Comparison of ENCODE assay signal across 1 cellular context in genomic region chr7:129188372-129188891, GRCh38.
TF ChIP-seq lines count a peak whose summit lies in the region.

SMO (plus strand) TSS chr7:129188633; CDS start chr7:129189152, 519 bp downstream.

TF ChIP-seq in HepG2, 621 proteins besides CTCF, POLR2A, EP300 and RAD21 (continued from another document and continues in another):
- no peak for TF ChIP-seq PTBP1 (IDR thresholded peaks at IDR 0.05; ENCODE audit: low read depth, low read length, poor library complexity, severe bottlenecking)
- no peak; the same call in 1 of the 2 replicates for TF ChIP-seq RFXAP (CRISPR knock-in tag; IDR thresholded peaks at IDR 0.05; ENCODE audit: borderline replicate concordance)
- peak; percentile 70 for TF ChIP-seq MAX (IDR thresholded peaks at IDR 0.05)
- TF ChIP-seq ZNF768 (CRISPR knock-in tag; IDR thresholded peaks at IDR 0.05), result peak; percentile 64; the same call in 1 of the 2 replicates
- TF ChIP-seq ZNF17 (CRISPR knock-in tag; IDR thresholded peaks at IDR 0.05), result no peak
- TF ChIP-seq PBX3 (CRISPR knock-in tag; IDR thresholded peaks at IDR 0.05; ENCODE audit: borderline replicate concordance), result no peak
- no peak for TF ChIP-seq FOXP1 (IDR thresholded peaks at IDR 0.05)
- no peak for TF ChIP-seq FOXP1 (CRISPR knock-in tag; IDR thresholded peaks at IDR 0.05)
- 0 out of 2 replicates have a peak, but pooled peaks have one; percentile 38 for TF ChIP-seq HMGXB3 (CRISPR knock-in tag; IDR thresholded peaks at IDR 0.05; ENCODE audit: borderline replicate concordance)
- no peak for TF ChIP-seq POGZ (CRISPR knock-in tag; IDR thresholded peaks at IDR 0.05)
- no peak for TF ChIP-seq SYNCRIP (IDR thresholded peaks at IDR 0.05; ENCODE audit: insufficient read depth, low read depth, low read length)
- TF ChIP-seq HOXA3 (CRISPR knock-in tag; IDR thresholded peaks at IDR 0.05), result peak; percentile 44
- no peak for TF ChIP-seq AHDC1 (CRISPR knock-in tag; IDR thresholded peaks at IDR 0.05; ENCODE audit: borderline replicate concordance)
- TF ChIP-seq ZNF30 (CRISPR knock-in tag; IDR thresholded peaks at IDR 0.05), result no peak
- peak; percentile 28; the same call in 1 of the 2 replicates for TF ChIP-seq ZBTB7B (CRISPR knock-in tag; IDR thresholded peaks at IDR 0.05)
- TF ChIP-seq JDP2 (CRISPR knock-in tag; IDR thresholded peaks at IDR 0.05; ENCODE audit: borderline replicate concordance), result no peak
- no peak for TF ChIP-seq GPN1 (CRISPR knock-in tag; IDR thresholded peaks at IDR 0.05; ENCODE audit: borderline replicate concordance)
- no peak for TF ChIP-seq CHD2 (IDR thresholded peaks at IDR 0.05; ENCODE audit: low read depth, low read length)
- no peak for TF ChIP-seq ZNF709 (CRISPR knock-in tag; IDR thresholded peaks at IDR 0.05)
- no peak for TF ChIP-seq NAIF1 (CRISPR knock-in tag; IDR thresholded peaks at IDR 0.05; ENCODE audit: borderline replicate concordance)
- 0 out of 2 replicates have a peak, but pooled peaks have one; percentile 38 for TF ChIP-seq DMAP1 (CRISPR knock-in tag; IDR thresholded peaks at IDR 0.05)
- TF ChIP-seq HOMEZ (CRISPR knock-in tag; IDR thresholded peaks at IDR 0.05; ENCODE audit: low read depth), result no peak
- TF ChIP-seq SRY (CRISPR knock-in tag; IDR thresholded peaks at IDR 0.05), result peak; percentile 27; the same call in 1 of the 2 replicates
- no peak for TF ChIP-seq FOXA3 (CRISPR knock-in tag; IDR thresholded peaks at IDR 0.05)
- no peak for TF ChIP-seq DR1 (CRISPR knock-in tag; IDR thresholded peaks at IDR 0.05)
- no peak for TF ChIP-seq MED1 (CRISPR knock-in tag; IDR thresholded peaks at IDR 0.05)
- no peak for TF ChIP-seq ZNF354B (CRISPR knock-in tag; IDR thresholded peaks at IDR 0.05)
- TF ChIP-seq FLYWCH1 (CRISPR knock-in tag; IDR thresholded peaks at IDR 0.05), result no peak
- peak; percentile 67 for TF ChIP-seq ZFY (CRISPR knock-in tag; IDR thresholded peaks at IDR 0.05)
- no peak for TF ChIP-seq ZNF382 (CRISPR knock-in tag; IDR thresholded peaks at IDR 0.05; ENCODE audit: borderline replicate concordance)
- TF ChIP-seq FOSL2 (CRISPR knock-in tag; IDR thresholded peaks at IDR 0.05), result peak; percentile 46
- no peak; the same call in 1 of the 2 replicates for TF ChIP-seq HOXA5 (CRISPR knock-in tag; IDR thresholded peaks at IDR 0.05)
- TF ChIP-seq KAT2B (IDR thresholded peaks at IDR 0.05; ENCODE audit: borderline replicate concordance, low read depth, low read length), result no peak
- no peak for TF ChIP-seq ZNF343 (CRISPR knock-in tag; IDR thresholded peaks at IDR 0.05)
- no peak for TF ChIP-seq ZNF552 (CRISPR knock-in tag; IDR thresholded peaks at IDR 0.05; ENCODE audit: borderline replicate concordance)
- TF ChIP-seq ZC3H13 (CRISPR knock-in tag; IDR thresholded peaks at IDR 0.05), result 0 out of 2 replicates have a peak, but pooled peaks have one; percentile 26
- TF ChIP-seq NONO (IDR thresholded peaks at IDR 0.05), result no peak
- peak; percentile 77 for TF ChIP-seq NONO (CRISPR knock-in tag; conservative IDR thresholded peaks at IDR 0.05)
- no peak for TF ChIP-seq CBFB (CRISPR knock-in tag; IDR thresholded peaks at IDR 0.05)
- TF ChIP-seq HCFC1 (IDR thresholded peaks at IDR 0.05; ENCODE audit: low read depth, low read length), result no peak
- no peak for TF ChIP-seq ZXDC (CRISPR knock-in tag; IDR thresholded peaks at IDR 0.05)
- no peak for TF ChIP-seq MED13 (CRISPR knock-in tag; IDR thresholded peaks at IDR 0.05)
- no peak for TF ChIP-seq ZNF530 (CRISPR knock-in tag; IDR thresholded peaks at IDR 0.05; ENCODE audit: low read depth)
- TF ChIP-seq HMG20A (CRISPR knock-in tag; IDR thresholded peaks at IDR 0.05; ENCODE audit: borderline replicate concordance), result no peak
- TF ChIP-seq MTERF4 (CRISPR knock-in tag; IDR thresholded peaks at IDR 0.05), result no peak
- TF ChIP-seq UBTF (CRISPR knock-in tag; IDR thresholded peaks at IDR 0.05), result peak; percentile 73
- peak; percentile 45; the same call in 1 of the 2 replicates for TF ChIP-seq SP5 (CRISPR knock-in tag; IDR thresholded peaks at IDR 0.05; ENCODE audit: borderline replicate concordance, low read depth)
- no peak; the same call in 1 of the 2 replicates for TF ChIP-seq SPEN (CRISPR knock-in tag; IDR thresholded peaks at IDR 0.05; ENCODE audit: low read depth)
